In the genomic region with DNA sequence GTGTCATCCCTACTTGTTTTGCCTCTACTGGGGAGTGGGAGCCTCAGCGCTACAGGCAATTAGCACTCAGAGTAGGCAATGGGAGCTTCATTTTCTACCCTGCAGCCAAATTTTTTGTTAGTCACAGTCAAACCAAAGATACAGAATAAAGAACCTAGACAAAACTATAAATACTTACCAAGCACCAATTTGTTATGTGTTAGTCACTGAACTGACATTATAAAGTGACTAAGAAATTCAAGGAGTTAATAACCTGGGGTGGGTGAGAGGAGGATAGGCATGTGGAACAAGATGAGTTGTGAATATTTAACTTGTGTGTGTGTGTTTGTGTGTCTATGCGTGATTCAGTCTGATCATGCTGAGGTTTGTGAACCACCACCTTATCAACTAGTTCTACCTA, we compare ENCODE assay signal across 22 cellular contexts.
A peak's percentile ranks its signal among the peaks of the same experiment; 100 is the strongest.
DNase-seq lines count a peak whose midpoint lies in the region; ATAC-seq and TF ChIP-seq lines count a peak whose summit lies in the region.
"Had no signal": no experiment of that assay in that cellular context is flagged by ENCODE, and none has a peak within 500 bp of the region (broad histone marks: within the 10 kb centered on the region; RNA-seq: fewer than 3 reads in every experiment).

No MANE protein-coding gene starts in this region.

- no peak overlapping the region for H3K4me3 ChIP-seq in astrocyte of the spinal cord (ENCODE audit: low read depth, low read length)
- H3K4me3 ChIP-seq: BLaER1, SJCRH30 had no signal

- in situ Hi-C loops in astrocyte of the spinal cord (cut with HindIII; ENCODE audit: low sequenced_read_pairs) = no loop called here

- DNase-seq in HT1080 (ENCODE audit: low read depth) = peak; percentile 19
- peak; percentile 3 for DNase-seq in astrocyte of the spinal cord (ENCODE audit: low read depth, low spot score)
- peak; percentile 3 for DNase-seq in iris pigment epithelial cell (ENCODE audit: low read depth)
- DNase-seq in renal cortical epithelial cell (ENCODE audit: low read depth) = peak; percentile 87
- no peak for DNase-seq in middle frontal gyrus (ENCODE audit: extremely low spot score, low spot score)
- no peak for DNase-seq in amniotic stem cell (lab: John Stamatoyannopoulos, UW)
- DNase-seq: Caco-2; CD4-positive, alpha-beta memory T cell; DMS 273 treated with DMSO at 0.1 percent for 48 hours; DND-41; Kasumi-1; MM.1S; NCI-H1048; NCI-H1436 treated with DMSO at 0.1 percent for 48 hours; NCI-H1930; NCI-H510A treated with DMSO at 0.1 percent for 48 hours; NCI-H774; SJCRH30 had no signal

- no peak for TF ChIP-seq CTCF in astrocyte of the spinal cord (IDR thresholded peaks at IDR 0.05; ENCODE audit: low read depth, low read length)

- no peak for ATAC-seq in HG02973 (IDR thresholded peaks at IDR 0.05; ENCODE audit: unreplicated experiment)
- ATAC-seq: HCT116, Panc1 had no signal

Comparison
In these comparisons a context has a peak if more than half of its experiments do, and no peak if none do; other contexts are left out.
1. DNase-seq: peak in HT1080 (single experiment), astrocyte of the spinal cord (single experiment), iris pigment epithelial cell (single experiment) and renal cortical epithelial cell (single experiment); none in middle frontal gyrus (single experiment) and amniotic stem cell (single experiment).